Comparison of ENCODE assay signal across 19 cellular contexts in the genomic region with DNA sequence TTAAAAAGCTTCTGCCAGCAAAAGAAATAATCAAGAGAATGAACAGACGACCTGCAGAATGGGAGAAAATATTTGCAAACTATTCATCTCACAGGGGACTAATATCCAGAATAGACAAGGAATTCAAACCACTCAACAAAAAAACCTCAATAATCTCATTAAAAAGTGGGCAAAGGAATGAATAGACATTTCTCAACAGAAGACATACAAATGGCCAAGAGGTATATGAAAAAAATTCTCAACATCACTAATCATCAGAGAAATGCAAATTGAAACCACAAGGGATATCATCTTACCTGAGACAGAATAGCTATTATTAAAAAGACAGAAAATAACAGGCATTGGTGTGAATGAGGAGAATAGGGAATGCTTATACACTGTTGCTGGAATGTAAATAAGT.
DNase-seq lines count a peak whose midpoint lies in the region; ATAC-seq, FAIRE-seq and TF ChIP-seq lines count a peak whose summit lies in the region.
"Had no signal": no experiment of that assay in that cellular context is flagged by ENCODE, and none has a peak within 500 bp of the region (broad histone marks: within the 10 kb centered on the region; RNA-seq: fewer than 3 reads in every experiment).

No MANE protein-coding gene starts in this region.

- no peaks in the 10 kb centered on the region for H3K79me2 ChIP-seq in astrocyte (ENCODE audit: insufficient read depth, low read length)

- TF ChIP-seq CTCF in IMR-90 (conservative IDR thresholded peaks at IDR 0.05; ENCODE audit: low read depth, low read length): no peak
- no peak for TF ChIP-seq CTCF in astrocyte (IDR thresholded peaks at IDR 0.05; ENCODE audit: insufficient read depth, low read depth, low read length)

- H2BK120ac ChIP-seq in IMR-90 (ENCODE audit: low read depth, low read length) (no peak overlapping the region), mesenchymal stem cell (ENCODE audit: low read depth, low read length) (no peak overlapping the region)

- no CpG with 5 or more reads among the region's 1 CpG for WGBS in IMR-90 (ENCODE audit: extremely low coverage in 2 of 2, insufficient read length in 1 of 2), 2 experiments
- WGBS in mesenchymal stem cell: 80% methylated on average over 1 of the region's 1 CpG

- ATAC-seq in IMR-90 (ENCODE audit: low read depth) (no peak), HG02885 (IDR thresholded peaks at IDR 0.05; ENCODE audit: poor library complexity, unreplicated experiment) (no peak)
- ATAC-seq: HepG2, Right ventricle myocardium inferior, T-cell had no signal

- H3K27ac Mint-ChIP-seq in astrocyte (ENCODE audit: unreplicated experiment): no peak overlapping the region
- H3K27ac Mint-ChIP-seq: H9, T-cell had no signal

- no peak overlapping the region for H3K4me3 Mint-ChIP-seq in astrocyte (ENCODE audit: unreplicated experiment)
- H3K4me3 Mint-ChIP-seq: H9, T-cell had no signal

- no peak overlapping the region for H2BK20ac ChIP-seq in IMR-90 (ENCODE audit: low read depth, low read length)

- no peak overlapping the region for H2AK9ac ChIP-seq in IMR-90 (replicated peaks; ENCODE audit: low read depth, low read length, poor library complexity)

- H3K36me3 ChIP-seq in IMR-90 (ENCODE audit: control insufficient read depth, insufficient read depth, low read length) (no peaks in the 10 kb centered on the region), astrocyte (ENCODE audit: insufficient read depth, low read length) (no peaks in the 10 kb centered on the region), mesenchymal stem cell (ENCODE audit: control insufficient read depth in 1 of 2, insufficient read depth in 2 of 2, low read depth in 1 of 2, low read length in 2 of 2) (no peaks in the 10 kb centered on the region)
- H3K36me3 ChIP-seq: MG63 had no signal

- no peak for TF ChIP-seq POLR2A in IMR-90 (IDR thresholded peaks at IDR 0.05; ENCODE audit: low read depth, low read length)

- H3K27me3 ChIP-seq in IMR-90 (ENCODE audit: control insufficient read depth, insufficient read depth, low read length) (no peaks in the 10 kb centered on the region), astrocyte (ENCODE audit: insufficient read depth, low read length) (no peaks in the 10 kb centered on the region), mesenchymal stem cell (ENCODE audit: control insufficient read depth in 1 of 2, insufficient read depth in 1 of 2, low read length in 2 of 2) (peaks cover 0 to 8% of the 10 kb centered on the region in 2 experiments)
- H3K27me3 ChIP-seq: MG63 had no signal

- H3K4me1 Mint-ChIP-seq in astrocyte (ENCODE audit: low read depth, unreplicated experiment): peaks cover 14% of the 10 kb centered on the region
- H3K4me1 Mint-ChIP-seq: H9, T-cell had no signal

- no peak overlapping the region for H4K5ac ChIP-seq in IMR-90 (ENCODE audit: low read depth, low read length)

- POLR2A ChIA-PET in IMR-90 (lab: Charles Lee; ENCODE audit: unreplicated experiment): no interaction called here

- no peak overlapping the region for H3K4me2 ChIP-seq in IMR-90 (ENCODE audit: low read depth, low read length)
- no peak overlapping the region for H3K4me2 ChIP-seq in astrocyte (ENCODE audit: low read length)
- no peak overlapping the region for H3K4me2 ChIP-seq in mesenchymal stem cell (ENCODE audit: low read length, poor library complexity, severe bottlenecking)
- H3K4me2 ChIP-seq: KMS-11, PC-9 had no signal

- H3K79me1 ChIP-seq in IMR-90 (ENCODE audit: low read depth in 1 of 2, low read length in 2 of 2) (no peaks in the 10 kb centered on the region), mesenchymal stem cell (replicated peaks; ENCODE audit: low read length, poor library complexity, severe bottlenecking) (no peaks in the 10 kb centered on the region)

- peak; percentile 82 for FAIRE-seq in astrocyte (lab: Jason Lieb, UNC)
- FAIRE-seq: HepG2 had no signal

- no peak for TF ChIP-seq RAD21 in IMR-90 (IDR thresholded peaks at IDR 0.05; ENCODE audit: low read length)

- H3K27ac ChIP-seq in IMR-90 (ENCODE audit: insufficient read depth, low read length): no peak overlapping the region
- H3K27ac ChIP-seq in astrocyte (ENCODE audit: low read depth, low read length): no peak overlapping the region
- H3K27ac ChIP-seq in mesenchymal stem cell (ENCODE audit: low read length, poor library complexity, severe bottlenecking): no peak overlapping the region
- H3K27ac ChIP-seq: C4-2B, KMS-11, PC-9 had no signal

- H4K91ac ChIP-seq in IMR-90 (ENCODE audit: insufficient read depth, low read depth, low read length) (no peak overlapping the region), mesenchymal stem cell (ENCODE audit: low read length) (no peak overlapping the region)

- intact Hi-C loops in IMR-90 (cut with micrococcal nuclease): no loop called here

- in situ Hi-C loops in IMR-90 (cut with MboI; ENCODE audit: low sequenced_read_pairs): no loop called here

- no peak overlapping the region for H3K9ac ChIP-seq in IMR-90 (ENCODE audit: low read depth, low read length)
- no peak overlapping the region for H3K9ac ChIP-seq in astrocyte (ENCODE audit: low read length)
- H3K9ac ChIP-seq in mesenchymal stem cell (ENCODE audit: low read length): no peak overlapping the region
- H3K9ac ChIP-seq: KMS-11 had no signal

- H4K8ac ChIP-seq in IMR-90 (ENCODE audit: low read depth in 2 of 2, low read length in 2 of 2) (no peak overlapping the region), mesenchymal stem cell (ENCODE audit: low read length) (no peak overlapping the region)

- no peak overlapping the region for H2BK15ac ChIP-seq in IMR-90 (ENCODE audit: low read depth, low read length)
- no peak overlapping the region for H2BK15ac ChIP-seq in mesenchymal stem cell (ENCODE audit: low read depth, poor library complexity, severe bottlenecking)

- no peaks in the 10 kb centered on the region for H3K27me3 Mint-ChIP-seq in astrocyte (ENCODE audit: low read depth, unreplicated experiment)

- H3K9me3 Mint-ChIP-seq in astrocyte (ENCODE audit: unreplicated experiment): no peaks in the 10 kb centered on the region

- H3K14ac ChIP-seq in IMR-90 (replicated peaks; ENCODE audit: low read depth, low read length): no peak overlapping the region
- H3K14ac ChIP-seq in mesenchymal stem cell (ENCODE audit: low read length in 2 of 2): no peak overlapping the region

- no peak overlapping the region for H3K4ac ChIP-seq in IMR-90 (ENCODE audit: low read depth, low read length)
- no peak overlapping the region for H3K4ac ChIP-seq in mesenchymal stem cell (ENCODE audit: low read depth in 1 of 2, low read length in 2 of 2)

- no TSS peak for BruUV-seq in IMR-90 (replicated peaks; lab: Mats Ljungman, UMichigan)

- no peak overlapping the region for H3K23ac ChIP-seq in IMR-90 (ENCODE audit: low read depth, low read length)
- no peak overlapping the region for H3K23ac ChIP-seq in mesenchymal stem cell (ENCODE audit: low read length in 2 of 2)

- H3K36me3 Mint-ChIP-seq in astrocyte (ENCODE audit: low read depth, unreplicated experiment): peaks cover 1% of the 10 kb centered on the region
- H3K36me3 Mint-ChIP-seq: T-cell had no signal

- no peaks in the 10 kb centered on the region for H3K9me1 ChIP-seq in IMR-90 (ENCODE audit: insufficient read depth, low read length)

- no peak overlapping the region for H3K56ac ChIP-seq in IMR-90 (ENCODE audit: extremely low read depth, insufficient read depth, low read length)

- H3K4me1 ChIP-seq in IMR-90 (ENCODE audit: control insufficient read depth, insufficient read depth, low read length) (peaks cover 2% of the 10 kb centered on the region; the same call in 1 of the 2 replicates), astrocyte (ENCODE audit: insufficient read depth, low read length) (no peaks in the 10 kb centered on the region), mesenchymal stem cell (ENCODE audit: control insufficient read depth, insufficient read depth, low read depth, low read length) (no peaks in the 10 kb centered on the region)

- H2BK12ac ChIP-seq in mesenchymal stem cell (ENCODE audit: low read length in 2 of 2): no peak overlapping the region

- H3K18ac ChIP-seq in IMR-90 (ENCODE audit: low read depth, low read length) (no peak overlapping the region), mesenchymal stem cell (ENCODE audit: low read depth in 1 of 2, low read length in 2 of 2) (no peak overlapping the region)

- H2BK5ac ChIP-seq in IMR-90 (ENCODE audit: low read depth, low read length, poor library complexity, severe bottlenecking) (no peak overlapping the region), mesenchymal stem cell (ENCODE audit: low read depth, low read length, poor library complexity, severe bottlenecking) (no peak overlapping the region)

- no peak overlapping the region for H2AK5ac ChIP-seq in IMR-90 (ENCODE audit: low read depth, low read length)
- H2AK5ac ChIP-seq in mesenchymal stem cell (ENCODE audit: low read length, severe bottlenecking): no peak overlapping the region

- no peaks in the 10 kb centered on the region for H4K20me1 ChIP-seq in IMR-90 (ENCODE audit: insufficient read depth, low read length)
- no peaks in the 10 kb centered on the region for H4K20me1 ChIP-seq in astrocyte (ENCODE audit: insufficient read depth, low read length)

- dilution Hi-C loops in IMR-90 (cut with HindIII; ENCODE audit: low sequenced_read_pairs, unreplicated experiment): no loop called here

- H3K9me3 ChIP-seq in IMR-90 (ENCODE audit: control insufficient read depth, insufficient read depth, low read length): no peaks in the 10 kb centered on the region
- H3K9me3 ChIP-seq in astrocyte (ENCODE audit: insufficient read depth, low read depth, low read length): no peaks in the 10 kb centered on the region
- H3K9me3 ChIP-seq in mesenchymal stem cell (ENCODE audit: control insufficient read depth, low read length): no peaks in the 10 kb centered on the region
- H3K9me3 ChIP-seq: MG63 had no signal

- DNase-seq in EL (peak; percentile 6), IMR-90 (peak; percentile 31), astrocyte (ENCODE audit: low read depth) (peak; percentile 76), mesenchymal stem cell (peak; percentile 16), retina (no peak), RPMI8226 (no peak)
- no peak for DNase-seq in activated CD4-positive, alpha-beta T cell treated with anti-CD3 and anti-CD28 coated beads, Interleukin-2, amount 50 U/mL, for 4 hours
- DNase-seq: DMS 273 treated with DMSO at 0.1 percent for 48 hours, H9, MG63, NCI-H1092, NCI-H82, PC-9, T-cell had no signal

- CTCF ChIA-PET in IMR-90 (lab: Yijun Ruan, JAX): no interaction called here

- H2AFZ ChIP-seq in IMR-90 (replicated peaks; ENCODE audit: low read length, poor library complexity): no peak overlapping the region
- H2AFZ ChIP-seq in astrocyte (ENCODE audit: low read depth, low read length): no peak overlapping the region
- no peak overlapping the region for H2AFZ ChIP-seq in mesenchymal stem cell (ENCODE audit: low read depth, low read length)
- H2AFZ ChIP-seq: PC-9 had no signal

- H3K4me3 ChIP-seq in IMR-90 (ENCODE audit: insufficient read depth, low read depth, low read length) (no peak overlapping the region), astrocyte (ENCODE audit: insufficient read depth, low read depth, low read length) (no peak overlapping the region), mesenchymal stem cell (ENCODE audit: insufficient read depth in 1 of 2, low read depth in 1 of 2, low read length in 2 of 2) (no peak overlapping the region)
- H3K4me3 ChIP-seq: MG63, PC-9 had no signal

Comparison
In these comparisons a context has a peak if more than half of its experiments do, and no peak if none do; other contexts are left out.
1. DNase-seq: peak in EL (single experiment), IMR-90 (single experiment), astrocyte (single experiment) and mesenchymal stem cell (single experiment); none in retina (single experiment), RPMI8226 (single experiment) and activated CD4-positive, alpha-beta T cell treated with anti-CD3 and anti-CD28 coated beads, Interleukin-2, amount 50 U/mL, for 4 hours (0 of 2).